Comparison of ENCODE assay signal across 18 cellular contexts in the genomic region with DNA sequence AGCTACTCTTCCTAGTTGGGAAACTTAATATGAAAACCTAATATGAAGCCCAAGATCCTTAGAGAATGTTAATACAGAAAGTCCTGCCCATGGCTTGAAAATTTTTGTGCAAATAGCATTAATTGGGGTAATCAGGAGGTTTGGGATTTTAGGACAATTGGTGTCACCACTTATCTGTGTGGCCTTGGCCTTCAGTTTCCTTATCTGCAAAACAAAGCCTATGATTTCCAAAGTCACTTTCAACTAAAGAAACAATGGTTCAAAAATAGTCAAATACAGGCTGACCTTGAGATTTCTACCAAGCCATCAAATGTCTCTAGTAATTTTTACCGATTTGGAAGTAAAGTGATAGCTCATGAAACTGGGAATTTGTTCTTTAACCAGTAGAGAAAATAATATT. TPM values are rescaled to one million over a fixed set of nuclear protein-coding genes. Genes with fewer than 3 reads are reported as not detected.
DNase-seq lines count a peak whose midpoint lies in the region; ATAC-seq and TF ChIP-seq lines count a peak whose summit lies in the region.
"Had no signal": no experiment of that assay in that cellular context is flagged by ENCODE, and none has a peak within 500 bp of the region (broad histone marks: within the 10 kb centered on the region; RNA-seq: fewer than 3 reads in every experiment).

No MANE protein-coding gene starts in this region.

- WGBS in mesendoderm (ENCODE audit: extremely low coverage, insufficient coverage, low lambda C conversion rate), result no CpG with 5 or more reads among the region's 1 CpG

- H3K36me3 Mint-ChIP-seq in T-helper 2 cell treated with Interferon-gamma antibody and Interleukin-4, amounts not matched to agents 5 μg/mL and 100 μg/mL, for 36 hours (ENCODE audit: low read depth), result peaks cover 2% of the 10 kb centered on the region
- H3K36me3 Mint-ChIP-seq in activated CD8-positive, alpha-beta T cell treated with anti-CD3 and anti-CD28 coated beads for 36 hours (ENCODE audit: low read depth), result peaks cover 1% of the 10 kb centered on the region

- H3K23ac ChIP-seq in mesendoderm (ENCODE audit: low read length), result no peak overlapping the region

- H3K9ac ChIP-seq in ES-I3 (ENCODE audit: low read depth, low read length) (peak overlapping the region; percentile 20; the same call in 1 of the 2 replicates), mesendoderm (ENCODE audit: low read length) (no peak overlapping the region)

- H2BK5ac ChIP-seq in mesendoderm (ENCODE audit: low read length), result no peak overlapping the region

- H4K8ac ChIP-seq in mesendoderm (ENCODE audit: low read depth, low read length), result no peak overlapping the region

- H3K4me1 ChIP-seq in ES-I3 (ENCODE audit: insufficient read depth, low read length) (peaks cover 8% of the 10 kb centered on the region), mesendoderm (ENCODE audit: control insufficient read depth, low read depth, low read length) (no peaks in the 10 kb centered on the region)

- no peaks in the 10 kb centered on the region for H3K79me2 ChIP-seq in mesendoderm (ENCODE audit: control insufficient read depth, insufficient read depth, low read length)

- no peaks in the 10 kb centered on the region for H3K27me3 Mint-ChIP-seq in T-helper 2 cell treated with Interferon-gamma antibody and Interleukin-4, amounts not matched to agents 5 μg/mL and 100 μg/mL, for 36 hours (ENCODE audit: low read depth)
- no peaks in the 10 kb centered on the region for H3K27me3 Mint-ChIP-seq in activated CD8-positive, alpha-beta T cell treated with anti-CD3 and anti-CD28 coated beads for 36 hours
- H3K27me3 Mint-ChIP-seq: progenitor cell of endocrine pancreas had no signal

- intact Hi-C loops in activated CD8-positive, alpha-beta T cell treated with anti-CD3 and anti-CD28 coated beads for 36 hours (cut with micrococcal nuclease), result loop anchor here (5.0 kb wide), 1 partner anchor 32 kb away; no protein-coding TSS in a partner anchor

- no peaks in the 10 kb centered on the region for H3K79me1 ChIP-seq in mesendoderm (ENCODE audit: low read length)

- no peak for ATAC-seq in activated CD8-positive, alpha-beta T cell treated with anti-CD3 and anti-CD28 coated beads for 36 hours
- ATAC-seq: gastroesophageal sphincter, GM23338, left ventricle myocardium superior had no signal

- CTCF ChIA-PET in activated CD8-positive, alpha-beta T cell treated with anti-CD3 and anti-CD28 coated beads for 36 hours (lab: Charles Lee), result interaction anchor here (0.9 to 2.6 kb wide), 2 partner anchors 106 to 138 kb away, joined by 3 to 12 read pairs; no protein-coding TSS in a partner anchor

- no peak overlapping the region for H3K56ac ChIP-seq in mesendoderm (ENCODE audit: low read length)

- H3K36me3 ChIP-seq in ES-I3 (ENCODE audit: insufficient read depth, low read length) (no peaks in the 10 kb centered on the region), mesendoderm (ENCODE audit: control insufficient read depth, insufficient read depth, low read length) (no peaks in the 10 kb centered on the region)
- H3K36me3 ChIP-seq: gastroesophageal sphincter had no signal

- POLR2A ChIA-PET in activated CD8-positive, alpha-beta T cell treated with anti-CD3 and anti-CD28 coated beads for 36 hours (lab: Charles Lee), result interaction anchor here (1.2 to 19.9 kb wide), 6 partner anchors 9 to 128 kb away, joined by 3 to 333 read pairs (median 18); a partner anchor contains a TSS

- H2BK120ac ChIP-seq in mesendoderm (ENCODE audit: low read depth, low read length), result no peak overlapping the region

- no peak for DNase-seq in T-helper 2 cell treated with Interferon-gamma antibody and Interleukin-4, amounts not matched to agents 5 μg/mL and 100 μg/mL, for 36 hours (ENCODE audit: low spot score)
- DNase-seq in T-helper 2 cell (no peak), mesendoderm (peak; percentile 21), NCI-H524 (lab: John Stamatoyannopoulos, UW) (no peak), NOMO-1 (lab: John Stamatoyannopoulos, UW; ENCODE audit: unreplicated experiment in 2 of 2) (no peak)
- DNase-seq in activated CD8-positive, alpha-beta T cell treated with anti-CD3 and anti-CD28 coated beads for 36 hours, result no peak
- DNase-seq in stimulated activated naive CD4-positive, alpha-beta T cell (lab: John Stamatoyannopoulos, UW), result no peak
- DNase-seq: cortex of kidney, erythroblast, left ventricle myocardium superior, NCI-H446 treated with DMSO at 0.1 percent for 48 hours, Right ventricle myocardium superior, T-helper 9 cell had no signal

- H3K27me3 ChIP-seq in mesendoderm (ENCODE audit: insufficient read depth, low read length, poor library complexity), result no peaks in the 10 kb centered on the region
- H3K27me3 ChIP-seq: gastroesophageal sphincter had no signal

- peaks cover 74% of the 10 kb centered on the region for H3K4me1 Mint-ChIP-seq in T-helper 2 cell treated with Interferon-gamma antibody and Interleukin-4, amounts not matched to agents 5 μg/mL and 100 μg/mL, for 36 hours (ENCODE audit: low read depth)
- peaks cover 82% of the 10 kb centered on the region for H3K4me1 Mint-ChIP-seq in activated CD8-positive, alpha-beta T cell treated with anti-CD3 and anti-CD28 coated beads for 36 hours (ENCODE audit: low read depth)

- no peak overlapping the region for H2AK5ac ChIP-seq in mesendoderm (ENCODE audit: low read length)

- no peaks in the 10 kb centered on the region for H3K9me3 ChIP-seq in ES-I3 (ENCODE audit: control insufficient read depth, insufficient read depth, low read length)
- H3K9me3 ChIP-seq: gastroesophageal sphincter had no signal

- no peak overlapping the region for H3K4me3 Mint-ChIP-seq in T-helper 2 cell treated with Interferon-gamma antibody and Interleukin-4, amounts not matched to agents 5 μg/mL and 100 μg/mL, for 36 hours
- no peak overlapping the region for H3K4me3 Mint-ChIP-seq in activated CD8-positive, alpha-beta T cell treated with anti-CD3 and anti-CD28 coated beads for 36 hours
- H3K4me3 Mint-ChIP-seq: GM23338 had no signal

- H3K18ac ChIP-seq in mesendoderm (ENCODE audit: low read length), result no peak overlapping the region

- H3K27ac Mint-ChIP-seq in T-helper 2 cell treated with Interferon-gamma antibody and Interleukin-4, amounts not matched to agents 5 μg/mL and 100 μg/mL, for 36 hours, result peak overlapping the region; percentile 60
- H3K27ac Mint-ChIP-seq in activated CD8-positive, alpha-beta T cell treated with anti-CD3 and anti-CD28 coated beads for 36 hours, result peak overlapping the region; percentile 83
- H3K27ac Mint-ChIP-seq: GM23338, progenitor cell of endocrine pancreas had no signal

- no peak overlapping the region for H4K5ac ChIP-seq in mesendoderm (ENCODE audit: low read length)

- no peak overlapping the region for H3K4me2 ChIP-seq in mesendoderm (ENCODE audit: low read length)
- H3K4me2 ChIP-seq: GM23338, smooth muscle cell had no signal

- no peak overlapping the region for H3K4me3 ChIP-seq in mesendoderm (ENCODE audit: low read length)
- H3K4me3 ChIP-seq: gastroesophageal sphincter, GM23338, smooth muscle cell had no signal

- H3K4ac ChIP-seq in mesendoderm (ENCODE audit: low read depth, low read length), result no peak overlapping the region

- H3K9me3 Mint-ChIP-seq in T-helper 2 cell treated with Interferon-gamma antibody and Interleukin-4, amounts not matched to agents 5 μg/mL and 100 μg/mL, for 36 hours, result no peaks in the 10 kb centered on the region
- H3K9me3 Mint-ChIP-seq in activated CD8-positive, alpha-beta T cell treated with anti-CD3 and anti-CD28 coated beads for 36 hours, result no peaks in the 10 kb centered on the region
- H3K9me3 Mint-ChIP-seq: GM23338 had no signal

- no peak overlapping the region for H3K27ac ChIP-seq in mesendoderm (ENCODE audit: low read depth, low read length)
- H3K27ac ChIP-seq: gastroesophageal sphincter had no signal

- no peak for TF ChIP-seq CTCF in activated CD8-positive, alpha-beta T cell treated with anti-CD3 and anti-CD28 coated beads for 36 hours (IDR thresholded peaks at IDR 0.05)

- no peak overlapping the region for H2BK15ac ChIP-seq in mesendoderm (replicated peaks; ENCODE audit: low read depth)

RNA-seq across cellular contexts. Expression of a gene that starts 40.2 kb away (rescaled TPM):
- total RNA-seq in activated CD8-positive, alpha-beta T cell treated with anti-CD3 and anti-CD28 coated beads for 36 hours, result not detected
- polyA plus RNA-seq in mesendoderm (2013, experiment 1 of 2), result 0.21 TPM
- 0.20 TPM for polyA plus RNA-seq in mesendoderm (2013, experiment 2 of 2)
- total RNA-seq: gastroesophageal sphincter, GM23338, progenitor cell of endocrine pancreas, smooth muscle cell had no signal
- polyA plus RNA-seq: smooth muscle cell had no signal
